Comparison of ENCODE assay signal across 8 cellular contexts in genomic region chr19:5046339-5047039, GRCh38.
DNase-seq lines count a peak whose midpoint lies in the region; ATAC-seq lines count a peak whose summit lies in the region.

No MANE protein-coding gene starts in this region.

- H3K27ac Mint-ChIP-seq in stimulated activated naive B cell treated with anti-CD40 and anti-IgM and Interleukin-4, amounts not matched to agents 10 μg/mL and 1 μg/mL and 100 μg/mL, for 72 hours, result no peak overlapping the region

- intact Hi-C loops in left colon (cut with DNase I, micrococcal nuclease), result loop anchor here in 1 of 2 donors (5.0 kb wide), 1 partner anchor 531 kb away; no protein-coding TSS in a partner anchor

- H3K4me1 ChIP-seq in SJCRH30, result peaks cover 12% of the 10 kb centered on the region; the same call in 1 of the 2 replicates

- DNase-seq in AG20443 (ENCODE audit: low spot score) (peak; percentile 87), NAMALWA (ENCODE audit: low spot score) (peak; percentile 36), SJCRH30 (peak; percentile 28 to 47), left colon (peak; percentile 68 to 81)
- DNase-seq in stimulated activated CD8-positive, alpha-beta memory T cell treated with anti-CD3 and anti-CD28 coated beads, Interleukin-4, amount 100 ng/mL, for 48 hours, result no peak
- DNase-seq in stimulated activated naive B cell treated with anti-CD40 and anti-IgM and Interleukin-4, amounts not matched to agents 10 μg/mL and 1 μg/mL and 100 μg/mL, for 72 hours, result no peak

- H3K4me3 ChIP-seq in SJCRH30, result no peak overlapping the region

- no peaks in the 10 kb centered on the region for H3K27me3 Mint-ChIP-seq in stimulated activated naive B cell treated with anti-CD40 and anti-IgM and Interleukin-4, amounts not matched to agents 10 μg/mL and 1 μg/mL and 100 μg/mL, for 72 hours

- H3K9me3 ChIP-seq in SJCRH30 (replicated peaks), result no peaks in the 10 kb centered on the region

- no peaks in the 10 kb centered on the region for H3K9me3 Mint-ChIP-seq in stimulated activated naive B cell treated with anti-CD40 and anti-IgM and Interleukin-4, amounts not matched to agents 10 μg/mL and 1 μg/mL and 100 μg/mL, for 72 hours

- ATAC-seq in left colon (peak; percentile 66), GM19023 (IDR thresholded peaks at IDR 0.05; ENCODE audit: unreplicated experiment) (no peak), HG03432 (IDR thresholded peaks at IDR 0.05; ENCODE audit: unreplicated experiment) (no peak)
- no peak for ATAC-seq in stimulated activated naive B cell treated with anti-CD40 and anti-IgM and Interleukin-4, amounts not matched to agents 10 μg/mL and 1 μg/mL and 100 μg/mL, for 72 hours (replicated peaks)

- no peaks in the 10 kb centered on the region; the same call in 1 of the 2 replicates for H3K36me3 ChIP-seq in SJCRH30

- H3K27ac ChIP-seq in SJCRH30, result no peak overlapping the region

- no peak overlapping the region for H3K4me3 Mint-ChIP-seq in stimulated activated naive B cell treated with anti-CD40 and anti-IgM and Interleukin-4, amounts not matched to agents 10 μg/mL and 1 μg/mL and 100 μg/mL, for 72 hours

- no peaks in the 10 kb centered on the region for H3K27me3 ChIP-seq in SJCRH30

- H3K36me3 Mint-ChIP-seq in stimulated activated naive B cell treated with anti-CD40 and anti-IgM and Interleukin-4, amounts not matched to agents 10 μg/mL and 1 μg/mL and 100 μg/mL, for 72 hours, result peaks cover 20 to 24% of the 10 kb centered on the region in 2 donors

- H3K4me1 Mint-ChIP-seq in stimulated activated naive B cell treated with anti-CD40 and anti-IgM and Interleukin-4, amounts not matched to agents 10 μg/mL and 1 μg/mL and 100 μg/mL, for 72 hours, result peaks cover 14 to 23% of the 10 kb centered on the region in 2 donors

Comparison
In these comparisons a context has a peak if more than half of its experiments do, and no peak if none do; other contexts are left out.
1. DNase-seq: peak in AG20443 (single experiment), NAMALWA (single experiment), SJCRH30 (2 of 2) and left colon (2 of 2); none in stimulated activated CD8-positive, alpha-beta memory T cell treated with anti-CD3 and anti-CD28 coated beads, Interleukin-4, amount 100 ng/mL, for 48 hours (single experiment) and stimulated activated naive B cell treated with anti-CD40 and anti-IgM and Interleukin-4, amounts not matched to agents 10 μg/mL and 1 μg/mL and 100 μg/mL, for 72 hours (single experiment).